ENCODE assay signal across 26 cellular contexts in the genomic region with DNA sequence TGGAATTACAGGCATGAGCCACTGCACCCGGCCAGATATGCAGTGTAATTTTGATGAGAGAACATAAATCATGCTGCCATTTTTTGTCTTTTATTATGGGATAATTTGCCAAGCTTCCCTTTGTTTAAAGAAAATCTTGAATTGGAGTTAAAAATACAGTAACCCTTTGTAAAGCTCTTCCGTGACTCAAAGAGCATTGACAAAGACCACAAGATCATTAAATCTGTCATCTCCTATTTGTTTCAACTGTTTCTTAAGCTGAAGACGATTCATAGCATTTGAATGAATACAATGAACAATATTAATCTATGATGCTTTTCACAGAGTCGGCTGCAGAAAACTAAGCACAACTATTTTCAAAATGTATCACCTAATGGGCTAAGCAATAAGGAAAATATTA.
"Had no signal": no experiment of that assay in that cellular context is flagged by ENCODE, and none has a peak within 500 bp of the region (broad histone marks: within the 10 kb centered on the region; RNA-seq: fewer than 3 reads in every experiment).

No MANE protein-coding gene starts in this region.

- H3K36me3 Mint-ChIP-seq: activated naive CD8-positive, alpha-beta T cell treated with anti-CD3 and anti-CD28 coated beads for 36 hours; natural killer cell had no signal

- H3K4me1 Mint-ChIP-seq: activated B cell treated with CpG ODN at 0.5 μM for 24 hours; activated CD4-positive, alpha-beta T cell treated with anti-CD3 and anti-CD28 coated beads for 36 hours; activated naive CD8-positive, alpha-beta T cell treated with anti-CD3 and anti-CD28 coated beads for 36 hours; activated T-helper 17 cell treated with anti-CD3 and anti-CD28 coated beads, Interleukin-2, amount 50 U/mL, for 72 hours; endodermal cell; natural killer cell had no signal

- H3K27ac Mint-ChIP-seq: activated B cell treated with CpG ODN at 0.5 μM for 24 hours; activated CD4-positive, alpha-beta T cell treated with anti-CD3 and anti-CD28 coated beads for 36 hours; activated naive CD8-positive, alpha-beta T cell treated with anti-CD3 and anti-CD28 coated beads for 36 hours; activated T-cell treated with anti-CD3 and anti-CD28 coated beads, Interleukin-2, amount 50 U/mL, for 24 hours; activated T-helper 17 cell treated with anti-CD3 and anti-CD28 coated beads, Interleukin-2, amount 50 U/mL, for 72 hours; endodermal cell; natural killer cell; T-helper 1 cell treated with Interleukin-12 subunit alpha and Interleukin-12 subunit beta and Interleukin-4 antibody, amounts not matched to agents 30 μg/mL and 1 μg/mL, for 36 hours had no signal

- DNase-seq: activated B cell treated with CpG ODN at 0.5 μM for 24 hours; activated CD4-positive, alpha-beta T cell treated with anti-CD3 and anti-CD28 coated beads for 36 hours; activated CD4-positive, alpha-beta T cell treated with anti-CD3 and anti-CD28 coated beads, Interleukin-2, amount 50 U/mL, for 4 hours; activated CD8-positive, alpha-beta memory T cell treated with anti-CD3 and anti-CD28 coated beads for 24 hours; activated CD8-positive, alpha-beta memory T cell treated with anti-CD3 and anti-CD28 coated beads, Interleukin-2, amount 50 U/mL, for 4 hours; activated naive CD8-positive, alpha-beta T cell treated with anti-CD3 and anti-CD28 coated beads for 36 hours; activated T-cell treated with anti-CD3 and anti-CD28 coated beads, Interleukin-2, amount 50 U/mL, for 24 hours; cerebellar nuclear complex; cortex of kidney; endodermal cell; head of caudate nucleus; hypothalamus; islet precursor cell; left cardiac atrium; midbrain; natural killer cell; stimulated activated CD4-positive, alpha-beta T cell treated with anti-CD3 and anti-CD28 coated beads, Interleukin-4, amount 100 ng/mL, for 24 hours; stimulated activated naive CD4-positive, alpha-beta T cell treated with Interleukin-2 at 50 U/mL for 16 hours; T1000; upper lobe of left lung had no signal

- H3K36me3 ChIP-seq: gastroesophageal sphincter, prostate gland, right atrium auricular region, thoracic aorta, upper lobe of left lung had no signal

- H3K4me3 Mint-ChIP-seq: activated B cell treated with CpG ODN at 0.5 μM for 24 hours; activated CD4-positive, alpha-beta T cell treated with anti-CD3 and anti-CD28 coated beads for 36 hours; activated naive CD8-positive, alpha-beta T cell treated with anti-CD3 and anti-CD28 coated beads for 36 hours; activated T-cell treated with anti-CD3 and anti-CD28 coated beads, Interleukin-2, amount 50 U/mL, for 24 hours; activated T-helper 17 cell treated with anti-CD3 and anti-CD28 coated beads, Interleukin-2, amount 50 U/mL, for 72 hours; endodermal cell; natural killer cell; T-helper 1 cell treated with Interleukin-12 subunit alpha and Interleukin-12 subunit beta and Interleukin-4 antibody, amounts not matched to agents 30 μg/mL and 1 μg/mL, for 36 hours had no signal

- H3K27me3 Mint-ChIP-seq: activated B cell treated with CpG ODN at 0.5 μM for 24 hours; activated naive CD8-positive, alpha-beta T cell treated with anti-CD3 and anti-CD28 coated beads for 36 hours; activated T-cell treated with anti-CD3 and anti-CD28 coated beads, Interleukin-2, amount 50 U/mL, for 24 hours had no signal

- H3K4me1 ChIP-seq: gastroesophageal sphincter, prostate gland, right atrium auricular region had no signal

- H3K27me3 ChIP-seq: gastroesophageal sphincter, right atrium auricular region, upper lobe of left lung had no signal

- H3K4me3 ChIP-seq: gastroesophageal sphincter, prostate gland, right atrium auricular region, thoracic aorta, upper lobe of left lung had no signal

- H3K27ac ChIP-seq: gastroesophageal sphincter, prostate gland, right atrium auricular region, thoracic aorta, upper lobe of left lung had no signal

- H3K9me3 Mint-ChIP-seq: activated B cell treated with CpG ODN at 0.5 μM for 24 hours; activated naive CD8-positive, alpha-beta T cell treated with anti-CD3 and anti-CD28 coated beads for 36 hours; activated T-cell treated with anti-CD3 and anti-CD28 coated beads, Interleukin-2, amount 50 U/mL, for 24 hours; activated T-helper 17 cell treated with anti-CD3 and anti-CD28 coated beads, Interleukin-2, amount 50 U/mL, for 72 hours; endodermal cell; natural killer cell; T-helper 1 cell treated with Interleukin-12 subunit alpha and Interleukin-12 subunit beta and Interleukin-4 antibody, amounts not matched to agents 30 μg/mL and 1 μg/mL, for 36 hours had no signal

- H3K9me3 ChIP-seq: gastroesophageal sphincter, prostate gland, right atrium auricular region, thoracic aorta had no signal

- ATAC-seq: activated CD4-positive, alpha-beta T cell treated with anti-CD3 and anti-CD28 coated beads for 36 hours; activated T-helper 17 cell treated with anti-CD3 and anti-CD28 coated beads, Interleukin-2, amount 50 U/mL, for 72 hours; gastroesophageal sphincter; left cardiac atrium; natural killer cell had no signal
